ENCODE assay signal across 1 cellular context in genomic region chr2:154452906-154453493, GRCh38.
TF ChIP-seq lines count a peak whose summit lies in the region.

No MANE protein-coding gene starts in this region.

TF ChIP-seq in H1, 55 proteins besides CTCF, POLR2A, EP300 and RAD21 (continued from another document):
- TF ChIP-seq CHD7 (IDR thresholded peaks at IDR 0.05; ENCODE audit: insufficient replicate concordance, low read length) (no peak), BCL11A (IDR thresholded peaks at IDR 0.05; ENCODE audit: low read depth in 2 of 2, low read length in 2 of 2) (no peak), SIRT6 (IDR thresholded peaks at IDR 0.05; ENCODE audit: low read length) (no peak), MAFK (IDR thresholded peaks at IDR 0.05; ENCODE audit: low read depth, low read length) (no peak), BACH1 (IDR thresholded peaks at IDR 0.05; ENCODE audit: low read length) (no peak), SUZ12 (IDR thresholded peaks at IDR 0.05; ENCODE audit: low read length) (no peak), RXRA (IDR thresholded peaks at IDR 0.05; ENCODE audit: insufficient read depth, low read depth, low read length) (no peak), FOSL1 (IDR thresholded peaks at IDR 0.05; ENCODE audit: insufficient read depth, low read depth, low read length) (no peak), CBX8 (IDR thresholded peaks at IDR 0.05; ENCODE audit: borderline replicate concordance, low read depth, low read length) (no peak), ZNF274 (IDR thresholded peaks at IDR 0.05; ENCODE audit: borderline replicate concordance, extremely low read depth, low read length) (no peak), JUND (IDR thresholded peaks at IDR 0.05; ENCODE audit: low read length) (no peak)
